In the genomic region with DNA sequence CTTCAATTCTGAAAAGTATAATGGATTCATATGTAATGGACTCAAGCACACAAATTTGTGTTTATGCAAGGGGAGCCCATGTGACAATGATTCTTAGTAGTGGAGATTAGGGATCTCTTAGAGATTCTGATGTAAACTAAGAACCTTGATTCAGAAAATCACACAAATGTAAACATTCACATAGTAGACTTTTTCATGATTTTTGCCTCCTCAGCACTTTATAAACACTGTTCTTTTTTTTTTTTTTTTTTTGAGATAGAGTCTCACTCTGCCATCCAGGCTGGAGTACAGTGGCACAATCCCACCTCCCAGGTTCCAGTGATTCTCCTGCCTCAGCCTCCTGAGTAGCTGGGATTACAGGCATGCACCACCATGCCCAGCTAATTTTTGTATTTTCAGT, we compare ENCODE assay signal across 39 cellular contexts.
"Had no signal": no experiment of that assay in that cellular context is flagged by ENCODE, and none has a peak within 500 bp of the region (broad histone marks: within the 10 kb centered on the region; RNA-seq: fewer than 3 reads in every experiment).

No MANE protein-coding gene starts in this region.

- FAIRE-seq: bronchial epithelial cell, TTC549 had no signal

- H3K27me3 Mint-ChIP-seq: activated B cell treated with CpG ODN at 0.5 μM for 24 hours; activated CD4-positive, alpha-beta memory T cell treated with anti-CD3 and anti-CD28 coated beads for 36 hours; activated CD4-positive, alpha-beta T cell treated with anti-CD3 and anti-CD28 coated beads, Interleukin-2, amount 10 ng/mL, durations not matched to agents 24 days and 14 days; activated CD8-positive, alpha-beta T cell treated with anti-CD3 and anti-CD28 coated beads for 36 hours; activated naive CD4-positive, alpha-beta T cell treated with anti-CD3 and anti-CD28 coated beads, Interleukin-2, amount 10 ng/mL, durations not matched to agents 7 days and 5 days; activated naive CD4-positive, alpha-beta T cell treated with anti-CD3 and anti-CD28 coated beads, Interleukin-2, amount 50 U/mL, for 24 hours; activated naive CD8-positive, alpha-beta T cell; activated naive CD8-positive, alpha-beta T cell treated with anti-CD3 and anti-CD28 coated beads, Interleukin-2, amount 10 ng/mL, durations not matched to agents 7 days and 5 days; activated naive CD8-positive, alpha-beta T cell treated with anti-CD3 and anti-CD28 coated beads, Interleukin-2, amount 50 U/mL, for 24 hours; activated T-helper 17 cell treated with anti-CD3 and anti-CD28 coated beads, Interleukin-2, amount 50 U/mL, for 72 hours; brain; central memory CD8-positive, alpha-beta T cell had no signal

- H3K27me3 ChIP-seq: ascending aorta, cardiac muscle cell had no signal

- H3K4me3 ChIP-seq: ascending aorta, cardiac muscle cell had no signal

- H3K27ac ChIP-seq: cardiac muscle cell, VCaP had no signal

- H3K36me3 Mint-ChIP-seq: activated CD4-positive, alpha-beta memory T cell treated with anti-CD3 and anti-CD28 coated beads for 36 hours; activated naive CD4-positive, alpha-beta T cell treated with anti-CD3 and anti-CD28 coated beads, Interleukin-2, amount 10 ng/mL, durations not matched to agents 7 days and 5 days; activated naive CD4-positive, alpha-beta T cell treated with anti-CD3 and anti-CD28 coated beads, Interleukin-2, amount 50 U/mL, for 24 hours; activated naive CD8-positive, alpha-beta T cell; activated naive CD8-positive, alpha-beta T cell treated with anti-CD3 and anti-CD28 coated beads, Interleukin-2, amount 10 ng/mL, durations not matched to agents 7 days and 5 days; brain had no signal

- H3K36me3 ChIP-seq: ascending aorta, cardiac muscle cell had no signal

- H3K27ac Mint-ChIP-seq: activated B cell treated with CpG ODN at 0.5 μM for 24 hours; activated CD4-positive, alpha-beta memory T cell treated with anti-CD3 and anti-CD28 coated beads for 36 hours; activated CD4-positive, alpha-beta T cell treated with anti-CD3 and anti-CD28 coated beads, Interleukin-2, amount 10 ng/mL, durations not matched to agents 24 days and 14 days; activated CD8-positive, alpha-beta T cell treated with anti-CD3 and anti-CD28 coated beads for 36 hours; activated naive CD4-positive, alpha-beta T cell treated with anti-CD3 and anti-CD28 coated beads, Interleukin-2, amount 10 ng/mL, durations not matched to agents 7 days and 5 days; activated naive CD4-positive, alpha-beta T cell treated with anti-CD3 and anti-CD28 coated beads, Interleukin-2, amount 50 U/mL, for 24 hours; activated naive CD8-positive, alpha-beta T cell; activated naive CD8-positive, alpha-beta T cell treated with anti-CD3 and anti-CD28 coated beads, Interleukin-2, amount 10 ng/mL, durations not matched to agents 7 days and 5 days; activated naive CD8-positive, alpha-beta T cell treated with anti-CD3 and anti-CD28 coated beads, Interleukin-2, amount 50 U/mL, for 24 hours; activated T-cell treated with anti-CD3 and anti-CD28 coated beads, Interleukin-2, amount 50 U/mL, for 72 hours; activated T-helper 1 cell treated with anti-CD3 and anti-CD28 coated beads, Interleukin-12 subunit alpha, Interleukin-12 subunit beta, Interleukin-2, Interleukin-4 antibody, amounts not matched to agents 30 ng/mL and 10 ng/mL and 1 ng/mL, durations not matched to agents 14 hours and 24 hours and 36 hours; activated T-helper 17 cell treated with anti-CD3 and anti-CD28 coated beads, Interleukin-2, amount 50 U/mL, for 72 hours; brain; T-helper 1 cell treated with Interleukin-12 subunit alpha and Interleukin-12 subunit beta and Interleukin-4 antibody, amounts not matched to agents 30 μg/mL and 1 μg/mL, for 36 hours; T-helper 2 cell treated with Interferon-gamma antibody and Interleukin-4, amounts not matched to agents 5 μg/mL and 100 μg/mL, for 36 hours had no signal

- ATAC-seq: activated CD8-positive, alpha-beta T cell treated with anti-CD3 and anti-CD28 coated beads for 36 hours; activated naive CD8-positive, alpha-beta T cell treated with anti-CD3 and anti-CD28 coated beads, Interleukin-2, amount 50 U/mL, for 24 hours; activated T-cell treated with anti-CD3 and anti-CD28 coated beads, Interleukin-2, amount 50 U/mL, for 4 hours; activated T-cell treated with anti-CD3 and anti-CD28 coated beads, Interleukin-2, amount 50 U/mL, for 72 hours; activated T-helper 17 cell treated with anti-CD3 and anti-CD28 coated beads, Interleukin-2, amount 50 U/mL, for 72 hours had no signal

- H3K4me1 Mint-ChIP-seq: activated B cell treated with CpG ODN at 0.5 μM for 24 hours; activated CD4-positive, alpha-beta T cell treated with anti-CD3 and anti-CD28 coated beads, Interleukin-2, amount 10 ng/mL, durations not matched to agents 24 days and 14 days; activated naive CD4-positive, alpha-beta T cell treated with anti-CD3 and anti-CD28 coated beads, Interleukin-2, amount 10 ng/mL, durations not matched to agents 7 days and 5 days; activated naive CD4-positive, alpha-beta T cell treated with anti-CD3 and anti-CD28 coated beads, Interleukin-2, amount 50 U/mL, for 24 hours; activated naive CD8-positive, alpha-beta T cell treated with anti-CD3 and anti-CD28 coated beads, Interleukin-2, amount 10 ng/mL, durations not matched to agents 7 days and 5 days; activated naive CD8-positive, alpha-beta T cell treated with anti-CD3 and anti-CD28 coated beads, Interleukin-2, amount 50 U/mL, for 24 hours; activated T-helper 17 cell treated with anti-CD3 and anti-CD28 coated beads, Interleukin-2, amount 50 U/mL, for 72 hours; brain; central memory CD8-positive, alpha-beta T cell had no signal

- H3K4me3 Mint-ChIP-seq: activated B cell treated with CpG ODN at 0.5 μM for 24 hours; activated CD4-positive, alpha-beta memory T cell treated with anti-CD3 and anti-CD28 coated beads for 36 hours; activated CD4-positive, alpha-beta T cell treated with anti-CD3 and anti-CD28 coated beads, Interleukin-2, amount 10 ng/mL, durations not matched to agents 24 days and 14 days; activated CD8-positive, alpha-beta T cell treated with anti-CD3 and anti-CD28 coated beads for 36 hours; activated naive CD4-positive, alpha-beta T cell treated with anti-CD3 and anti-CD28 coated beads, Interleukin-2, amount 10 ng/mL, durations not matched to agents 7 days and 5 days; activated naive CD4-positive, alpha-beta T cell treated with anti-CD3 and anti-CD28 coated beads, Interleukin-2, amount 50 U/mL, for 24 hours; activated naive CD8-positive, alpha-beta T cell; activated naive CD8-positive, alpha-beta T cell treated with anti-CD3 and anti-CD28 coated beads, Interleukin-2, amount 10 ng/mL, durations not matched to agents 7 days and 5 days; activated naive CD8-positive, alpha-beta T cell treated with anti-CD3 and anti-CD28 coated beads, Interleukin-2, amount 50 U/mL, for 24 hours; activated T-cell treated with anti-CD3 and anti-CD28 coated beads, Interleukin-2, amount 50 U/mL, for 4 hours; activated T-cell treated with anti-CD3 and anti-CD28 coated beads, Interleukin-2, amount 50 U/mL, for 72 hours; activated T-helper 1 cell treated with anti-CD3 and anti-CD28 coated beads, Interleukin-12 subunit alpha, Interleukin-12 subunit beta, Interleukin-2, Interleukin-4 antibody, amounts not matched to agents 30 ng/mL and 10 ng/mL and 1 ng/mL, durations not matched to agents 14 hours and 24 hours and 36 hours; activated T-helper 17 cell treated with anti-CD3 and anti-CD28 coated beads, Interleukin-2, amount 50 U/mL, for 72 hours; brain; central memory CD8-positive, alpha-beta T cell; T-helper 1 cell treated with Interleukin-12 subunit alpha and Interleukin-12 subunit beta and Interleukin-4 antibody, amounts not matched to agents 30 μg/mL and 1 μg/mL, for 36 hours; T-helper 2 cell treated with Interferon-gamma antibody and Interleukin-4, amounts not matched to agents 5 μg/mL and 100 μg/mL, for 36 hours had no signal

- DNase-seq: activated B cell treated with CpG ODN at 0.5 μM for 24 hours; activated CD4-positive, alpha-beta memory T cell treated with anti-CD3 and anti-CD28 coated beads for 36 hours; activated CD4-positive, alpha-beta T cell treated with anti-CD3 and anti-CD28 coated beads for 4 hours; activated CD4-positive, alpha-beta T cell treated with anti-CD3 and anti-CD28 coated beads, Interleukin-2, amount 10 ng/mL, durations not matched to agents 24 days and 14 days; activated CD4-positive, alpha-beta T cell treated with anti-CD3 and anti-CD28 coated beads, Interleukin-2, amount 50 U/mL, for 1 hour; activated CD4-positive, alpha-beta T cell treated with anti-CD3 and anti-CD28 coated beads, Interleukin-2, amount 50 U/mL, for 4 hours; activated CD4-positive, CD25-positive, alpha-beta regulatory T cell treated with anti-CD3 and anti-CD28 coated beads, Interleukin-2, amount 50 U/mL, for 72 hours; activated CD8-positive, alpha-beta memory T cell treated with anti-CD3 and anti-CD28 coated beads, Interleukin-2, amount 50 U/mL, for 4 hours; activated CD8-positive, alpha-beta T cell treated with anti-CD3 and anti-CD28 coated beads for 36 hours; activated effector memory CD4-positive, alpha-beta T cell treated with anti-CD3 and anti-CD28 coated beads, Interleukin-2, amount 50 U/mL, for 16 hours; activated gamma-delta T cell treated with Interleukin-2 at 50 U/mL for 16 hours; activated naive CD4-positive, alpha-beta T cell; activated naive CD4-positive, alpha-beta T cell treated with anti-CD3 and anti-CD28 coated beads, Interleukin-2, amount 10 ng/mL, durations not matched to agents 7 days and 5 days; activated naive CD8-positive, alpha-beta T cell treated with anti-CD3 and anti-CD28 coated beads, Interleukin-2, amount 10 ng/mL, durations not matched to agents 7 days and 5 days; activated naive CD8-positive, alpha-beta T cell treated with anti-CD3 and anti-CD28 coated beads, Interleukin-2, amount 50 U/mL, for 24 hours; activated T-cell treated with anti-CD3 and anti-CD28 coated beads for 4 hours; activated T-cell treated with anti-CD3 and anti-CD28 coated beads, Interleukin-2, amount 50 U/mL, for 1 hour; activated T-cell treated with anti-CD3 and anti-CD28 coated beads, Interleukin-2, amount 50 U/mL, for 4 hours; activated T-cell treated with anti-CD3 and anti-CD28 coated beads, Interleukin-2, amount 50 U/mL, for 72 hours; amygdala; anterior cingulate cortex; caudate nucleus; cerebellar nuclear complex; T-helper 1 cell; T-helper 2 cell; T-helper 9 cell had no signal
